In genomic region chr4:48909697-48910096, GRCh38 we compare ENCODE assay signal across 8 cellular contexts. TPM values are rescaled to one million over a fixed set of nuclear protein-coding genes. Genes with fewer than 3 reads are reported as not detected.
DNase-seq lines count a peak whose midpoint lies in the region; ATAC-seq and TF ChIP-seq lines count a peak whose summit lies in the region.

No MANE protein-coding gene starts in this region.

- H3K4me3 ChIP-seq in HFF-Myc (replicated peaks; ENCODE audit: low read depth, low read length) (no peak overlapping the region), epithelial cell of proximal tubule (ENCODE audit: low read depth, low read length) (no peak overlapping the region)

- TF ChIP-seq CTCF in HFF-Myc (IDR thresholded peaks at IDR 0.05; ENCODE audit: low read depth, low read length, missing control alignments) (no peak), epithelial cell of proximal tubule (conservative IDR thresholded peaks at IDR 0.05; ENCODE audit: low read depth, low read length) (peak; percentile 4), type B pancreatic cell (conservative IDR thresholded peaks at IDR 0.05) (no peak)

- H3K36me3 Mint-ChIP-seq in type B pancreatic cell, result no peaks in the 10 kb centered on the region

- peak; percentile 96 to 97 for ATAC-seq in activated CD4-positive, CD25-positive, alpha-beta regulatory T cell treated with anti-CD3 and anti-CD28 coated beads, Interleukin-2, amount 50 U/mL, for 24 hours
- no peak for ATAC-seq in HG03175 (IDR thresholded peaks at IDR 0.05; ENCODE audit: unreplicated experiment)

- peak; percentile 81 for DNase-seq in HFF-Myc (ENCODE audit: extremely low read depth, low read depth)
- peak; percentile 99 for DNase-seq in epithelial cell of proximal tubule (ENCODE audit: low read depth)
- peak; percentile 53 for DNase-seq in stimulated activated CD4-positive, alpha-beta T cell treated with anti-CD3 and anti-CD28 coated beads, Interleukin-4, amount 100 ng/mL, for 1 hour
- no peak for DNase-seq in cerebellar nuclear complex (lab: John Stamatoyannopoulos, UW)
- no peak for DNase-seq in NOMO-1 treated with dmso at 0.1 percent for 144 hours (lab: John Stamatoyannopoulos, UW; ENCODE audit: unreplicated experiment)
- DNase-seq in type B pancreatic cell (ENCODE audit: extremely low spot score, unreplicated experiment), result no peak

- peaks cover 3% of the 10 kb centered on the region for H3K27me3 Mint-ChIP-seq in type B pancreatic cell

- no peaks in the 10 kb centered on the region for H3K9me3 Mint-ChIP-seq in type B pancreatic cell

- no peak overlapping the region for H3K4me3 Mint-ChIP-seq in type B pancreatic cell

- H3K27ac Mint-ChIP-seq in type B pancreatic cell, result no peak overlapping the region

- peaks cover 13% of the 10 kb centered on the region for H3K4me1 Mint-ChIP-seq in type B pancreatic cell (ENCODE audit: unreplicated experiment)

RNA-seq across cellular contexts. Expression of gene OCIAD2, which starts 3.1 kb away (rescaled TPM):
- total RNA-seq in epithelial cell of proximal tubule (164 and 222 TPM in 2 replicates), type B pancreatic cell (ENCODE audit: low replicate concordance) (41.5 and 66.3 TPM in 2 replicates)

Comparison
In these comparisons a context has a peak if more than half of its experiments do, and no peak if none do; other contexts are left out.
1. DNase-seq: peak in HFF-Myc (single experiment), epithelial cell of proximal tubule (single experiment) and stimulated activated CD4-positive, alpha-beta T cell treated with anti-CD3 and anti-CD28 coated beads, Interleukin-4, amount 100 ng/mL, for 1 hour (single experiment); none in cerebellar nuclear complex (0 of 2), NOMO-1 treated with dmso at 0.1 percent for 144 hours (single experiment) and type B pancreatic cell (single experiment).